ENCODE assay signal across 1 cellular context in genomic region chr16:57385083-57385482, GRCh38.
A peak's percentile ranks its signal among the peaks of the same experiment; 100 is the strongest.
TF ChIP-seq lines count a peak whose summit lies in the region.

No MANE protein-coding gene starts in this region.

TF ChIP-seq in HepG2, 621 proteins besides CTCF, POLR2A, EP300 and RAD21:
- TF ChIP-seq ZFX (CRISPR knock-in tag; IDR thresholded peaks at IDR 0.05; ENCODE audit: low read depth) (peak; percentile 15; the same call in 1 of the 2 replicates), NFIC (IDR thresholded peaks at IDR 0.05; ENCODE audit: low read length) (0 out of 2 replicates have a peak, but pooled peaks have one; percentile 11), PRDM15 (CRISPR knock-in tag; IDR thresholded peaks at IDR 0.05) (0 out of 2 replicates have a peak, but pooled peaks have one; percentile 4), HOXA5 (CRISPR knock-in tag; IDR thresholded peaks at IDR 0.05) (0 out of 2 replicates have a peak, but pooled peaks have one; percentile 0), ZNF768 (CRISPR knock-in tag; IDR thresholded peaks at IDR 0.05) (peak; percentile 96), TMF1 (CRISPR knock-in tag; IDR thresholded peaks at IDR 0.05; ENCODE audit: low read depth) (0 out of 2 replicates have a peak, but pooled peaks have one; percentile 33), ZSCAN20 (CRISPR knock-in tag; IDR thresholded peaks at IDR 0.05; ENCODE audit: borderline replicate concordance) (no peak), KDM5B (CRISPR knock-in tag; IDR thresholded peaks at IDR 0.05; ENCODE audit: borderline replicate concordance) (no peak)
TF ChIP-seq in HepG2: peak in this region for 6.
